ENCODE assay signal across 13 cellular contexts in genomic region chr1:103616994-103617477, GRCh38. TPM values are rescaled to one million over a fixed set of nuclear protein-coding genes. Genes with fewer than 3 reads are reported as not detected.
"Had no signal": no experiment of that assay in that cellular context is flagged by ENCODE, and none has a peak within 500 bp of the region (broad histone marks: within the 10 kb centered on the region; RNA-seq: fewer than 3 reads in every experiment).

AMY2A (plus strand) TSS chr1:103617427; CDS start chr1:103617441, 14 bp downstream.

RNA-seq across cellular contexts. Expression of gene AMY2A, which starts in this region (rescaled TPM):
- total RNA-seq: activated B cell treated with CpG ODN at 0.5 μM for 24 hours; activated CD4-positive, alpha-beta memory T cell treated with anti-CD3 and anti-CD28 coated beads for 36 hours; activated CD4-positive, alpha-beta memory T cell treated with anti-CD3 and anti-CD28 coated beads, Interleukin-2, amount 10 ng/mL, durations not matched to agents 7 days and 5 days; activated CD4-positive, alpha-beta T cell treated with anti-CD3 and anti-CD28 coated beads for 36 hours; activated CD4-positive, alpha-beta T cell treated with anti-CD3 and anti-CD28 coated beads, Interleukin-2, amount 10 ng/mL, durations not matched to agents 24 days and 14 days; activated CD4-positive, alpha-beta T cell treated with anti-CD3 and anti-CD28 coated beads, Interleukin-2, amount 10 ng/mL, durations not matched to agents 7 days and 5 days; activated CD8-positive, alpha-beta memory T cell treated with anti-CD3 and anti-CD28 coated beads for 36 hours; activated CD8-positive, alpha-beta memory T cell treated with anti-CD3 and anti-CD28 coated beads, Interleukin-2, amount 10 ng/mL, durations not matched to agents 7 days and 5 days; activated CD8-positive, alpha-beta T cell treated with anti-CD3 and anti-CD28 coated beads for 36 hours; activated CD8-positive, alpha-beta T cell treated with anti-CD3 and anti-CD28 coated beads, Interleukin-2, amount 10 ng/mL, durations not matched to agents 7 days and 5 days; T-helper 1 cell treated with Interleukin-12 subunit alpha and Interleukin-12 subunit beta and Interleukin-4 antibody, amounts not matched to agents 30 ng/mL and 1 ng/mL, for 36 hours; T-helper 17 cell; T-helper 2 cell treated with Interferon-gamma antibody and Interleukin-4, amounts not matched to agents 100 ng/mL and 5 ng/mL, for 36 hours had no signal
